In genomic region chr16:84879569-84880487, GRCh38 we compare ENCODE assay signal across 15 cellular contexts.
DNase-seq lines count a peak whose midpoint lies in the region; ATAC-seq, FAIRE-seq and TF ChIP-seq lines count a peak whose summit lies in the region.
"Had no signal": no experiment of that assay in that cellular context is flagged by ENCODE, and none has a peak within 500 bp of the region (broad histone marks: within the 10 kb centered on the region; RNA-seq: fewer than 3 reads in every experiment).

No MANE protein-coding gene starts in this region.

- POLR2A ChIA-PET in Panc1 (lab: Charles Lee), result no interaction called here

- in situ Hi-C loops in Panc1 (cut with HindIII; ENCODE audit: low pct_unique_long_range_greater_than_20kb, low sequenced_read_pairs), result no loop called here

- H3K27ac ChIP-seq in Panc1 (ENCODE audit: low read length) (no peak overlapping the region), small intestine (ENCODE audit: low read depth in 1 of 2, low read length in 1 of 2) (peak overlapping the region in 1 of 2 donors; percentile 17)
- H3K27ac ChIP-seq: BLaER1, thoracic aorta had no signal

- BruUV-seq in Panc1 (replicated peaks; lab: Mats Ljungman, UMichigan), result no TSS peak

- 69 to 75% (median 74%) methylated on average over 11 of the region's 11 CpGs for WGBS in small intestine, 3 donors

- no peak overlapping the region for H3K4me3 Mint-ChIP-seq in chondrocyte (ENCODE audit: unreplicated experiment)

- no peak overlapping the region for H3K27ac Mint-ChIP-seq in chondrocyte (ENCODE audit: unreplicated experiment)
- H3K27ac Mint-ChIP-seq: progenitor cell of endocrine pancreas had no signal

- H3K4me3 ChIP-seq in H7 (ENCODE audit: insufficient read depth, low read depth, low read length), result no peak overlapping the region
- no peak overlapping the region for H3K4me3 ChIP-seq in Panc1 (ENCODE audit: low read depth in 2 of 2, low read length in 2 of 2)
- H3K4me3 ChIP-seq in small intestine (ENCODE audit: low read depth in 1 of 2, low read length in 2 of 2), result no peak overlapping the region
- H3K4me3 ChIP-seq: BLaER1, thoracic aorta had no signal

- intact Hi-C loops in Panc1 (cut with micrococcal nuclease; ENCODE audit: unreplicated experiment), result no loop called here

- H3K9me3 Mint-ChIP-seq in chondrocyte (ENCODE audit: low read depth), result peaks cover 3% of the 10 kb centered on the region

- H3K4me1 ChIP-seq in Panc1 (ENCODE audit: control insufficient read depth, insufficient read depth, low read length) (no peaks in the 10 kb centered on the region), small intestine (ENCODE audit: control insufficient read depth in 2 of 2, insufficient read depth in 1 of 2, low read depth in 1 of 2, low read length in 1 of 2) (no peaks in the 10 kb centered on the region)

- H3K36me3 Mint-ChIP-seq in chondrocyte (ENCODE audit: low read depth), result peaks cover 9% of the 10 kb centered on the region

- no peak for FAIRE-seq in small intestine (lab: Jason Lieb, UNC)
- FAIRE-seq: GM12892 had no signal

- H3K27me3 ChIP-seq in H7 (ENCODE audit: control insufficient read depth, insufficient read depth, low read length) (no peaks in the 10 kb centered on the region), Panc1 (ENCODE audit: control insufficient read depth, insufficient read depth, low read length) (no peaks in the 10 kb centered on the region), small intestine (ENCODE audit: control insufficient read depth in 2 of 2, insufficient read depth in 2 of 2, low read length in 2 of 2) (peaks cover 0 to 4% of the 10 kb centered on the region in 2 donors)
- H3K27me3 ChIP-seq: BLaER1 had no signal

- H3K9me3 ChIP-seq in Panc1 (ENCODE audit: control insufficient read depth, insufficient read depth, low read depth, low read length) (no peaks in the 10 kb centered on the region), small intestine (ENCODE audit: control insufficient read depth, low read depth) (no peaks in the 10 kb centered on the region)
- H3K9me3 ChIP-seq: BLaER1, thoracic aorta had no signal

- CTCF ChIA-PET in Panc1 (lab: Charles Lee), result interaction anchor here (1.1 to 1.2 kb wide), 2 partner anchors 91 to 176 kb away, joined by 3 to 5 read pairs; no protein-coding TSS in a partner anchor

- H3K27me3 Mint-ChIP-seq in chondrocyte (ENCODE audit: low read depth), result no peaks in the 10 kb centered on the region

- H3K36me3 ChIP-seq in H7 (replicated peaks; ENCODE audit: control insufficient read depth, insufficient read depth, low read length) (no peaks in the 10 kb centered on the region), Panc1 (ENCODE audit: control insufficient read depth, insufficient read depth, low read length) (no peaks in the 10 kb centered on the region), small intestine (ENCODE audit: control insufficient read depth in 2 of 2, insufficient read depth in 2 of 2, low read length in 2 of 2) (peaks cover 0 to 2% of the 10 kb centered on the region in 2 donors)
- H3K36me3 ChIP-seq: BLaER1, thoracic aorta had no signal

- peak; percentile 19 for DNase-seq in H7
- no peak for DNase-seq in Panc1 (ENCODE audit: low read depth, low spot score)
- peak; percentile 31 for DNase-seq in glomerular visceral epithelial cell (ENCODE audit: extremely low spot score)
- DNase-seq in small intestine, result peak; percentile 51
- DNase-seq in SW480 (ENCODE audit: low spot score), result no peak
- DNase-seq in chondrocyte (ENCODE audit: low spot score), result no peak
- no peak for DNase-seq in activated T-cell treated with anti-CD3 and anti-CD28 coated beads, Interleukin-2, amount 50 U/mL, for 48 hours
- DNase-seq: activated naive CD4-positive, alpha-beta T cell treated with Interleukin-2 at 50 U/mL for 16 hours; DND-41; NCI-H2171 had no signal

- TF ChIP-seq CTCF in Panc1 (IDR thresholded peaks at IDR 0.05) (no peak), chondrocyte (IDR thresholded peaks at IDR 0.05) (no peak)

- ATAC-seq in Panc1, result peak; percentile 75
- ATAC-seq in GM21717 (IDR thresholded peaks at IDR 0.05; ENCODE audit: unreplicated experiment), result no peak

- peaks cover 13% of the 10 kb centered on the region for H3K4me1 Mint-ChIP-seq in chondrocyte (ENCODE audit: low read depth)

Comparison
In these comparisons a context has a peak if more than half of its experiments do, and no peak if none do; other contexts are left out.
1. DNase-seq: peak in H7 (single experiment), glomerular visceral epithelial cell (single experiment) and small intestine (single experiment); none in Panc1 (single experiment), SW480 (single experiment), chondrocyte (single experiment) and activated T-cell treated with anti-CD3 and anti-CD28 coated beads, Interleukin-2, amount 50 U/mL, for 48 hours (0 of 2).